Comparison of ENCODE assay signal across 19 cellular contexts in the genomic region with DNA sequence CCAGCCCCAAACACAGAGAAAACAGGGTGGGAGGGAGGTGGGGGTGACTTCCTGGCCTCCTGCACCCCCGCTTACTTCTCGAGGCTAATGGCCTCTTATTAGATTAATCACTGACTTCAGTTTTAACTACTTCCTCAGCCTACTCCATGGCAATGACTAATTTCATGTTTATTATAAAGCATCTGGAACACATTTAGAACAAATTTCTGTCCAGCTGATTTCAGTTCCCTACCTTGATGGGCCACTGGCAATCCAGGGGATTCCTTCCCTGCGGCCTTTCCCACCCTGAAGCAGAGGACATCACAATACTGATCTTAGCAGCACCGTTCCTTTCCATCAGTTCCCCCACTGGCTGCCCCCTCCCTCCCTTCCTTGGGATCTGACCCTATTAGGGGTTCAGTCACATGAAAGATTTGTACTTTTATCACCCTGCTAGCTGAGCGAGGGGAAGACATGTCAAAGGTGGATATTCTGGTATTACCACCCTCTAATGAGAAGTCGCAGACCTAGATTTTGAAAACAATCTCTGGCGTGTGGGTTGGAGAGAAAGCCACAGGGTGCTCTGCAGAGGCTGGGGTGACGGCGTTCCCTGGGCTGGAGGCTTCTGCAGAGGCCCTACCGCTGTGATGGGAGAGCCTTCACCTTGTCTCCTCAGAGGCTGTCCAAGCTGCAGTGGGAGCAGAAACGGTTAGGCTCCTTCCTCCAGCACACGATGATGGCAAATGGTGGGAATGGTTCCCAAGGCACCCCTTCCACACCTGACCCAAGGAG.
A peak's percentile ranks its signal among the peaks of the same experiment; 100 is the strongest.
DNase-seq lines count a peak whose midpoint lies in the region; ATAC-seq and TF ChIP-seq lines count a peak whose summit lies in the region.
"Had no signal": no experiment of that assay in that cellular context is flagged by ENCODE, and none has a peak within 500 bp of the region (broad histone marks: within the 10 kb centered on the region; RNA-seq: fewer than 3 reads in every experiment).

No MANE protein-coding gene starts in this region.

- peak overlapping the region; percentile 65 for H3K18ac ChIP-seq in IMR-90 (ENCODE audit: low read depth, low read length)

- peak overlapping the region; percentile 21 for H4K5ac ChIP-seq in IMR-90 (ENCODE audit: low read depth, low read length)

- H3K9me1 ChIP-seq in IMR-90 (ENCODE audit: insufficient read depth, low read length) = peaks cover 11% of the 10 kb centered on the region

- POLR2A ChIA-PET in IMR-90 (lab: Charles Lee; ENCODE audit: unreplicated experiment) = no interaction called here

- peak overlapping the region; percentile 38 for H2AFZ ChIP-seq in IMR-90 (replicated peaks; ENCODE audit: low read length, poor library complexity)

- peak overlapping the region; percentile 95; the same call in 2 of the 3 replicates for H2BK15ac ChIP-seq in IMR-90 (ENCODE audit: low read depth, low read length)

- intact Hi-C loops in IMR-90 (cut with micrococcal nuclease) = no loop called here

- DNase-seq in AG10803 (ENCODE audit: low read depth) = peak; percentile 63
- peak; percentile 67 for DNase-seq in IMR-90
- DNase-seq in choroid plexus epithelial cell (ENCODE audit: low read depth) = peak; percentile 65
- no peak for DNase-seq in T-helper 1 cell
- no peak for DNase-seq in NCI-H1694 treated with DMSO at 0.1 percent for 48 hours (lab: John Stamatoyannopoulos, UW)
- DNase-seq: activated CD4-positive, alpha-beta memory T cell treated with anti-CD3 and anti-CD28 coated beads, Interleukin-2, amount 10 ng/mL, durations not matched to agents 7 days and 5 days; activated naive CD8-positive, alpha-beta T cell treated with anti-CD3 and anti-CD28 coated beads for 36 hours; activated T-cell treated with anti-CD3 and anti-CD28 coated beads, Interleukin-2, amount 50 U/mL, for 4 hours; heart right ventricle; NCI-H2107; NCI-H748 treated with DMSO at 0.1 percent for 48 hours; stomach had no signal

- peak; percentile 55 for ATAC-seq in IMR-90 (ENCODE audit: low read depth)
- no peak for ATAC-seq in HG02588 (IDR thresholded peaks at IDR 0.05; ENCODE audit: unreplicated experiment)
- no peak for ATAC-seq in GM21367 (IDR thresholded peaks at IDR 0.05; ENCODE audit: unreplicated experiment)
- ATAC-seq: activated T-cell treated with anti-CD3 and anti-CD28 coated beads, Interleukin-2, amount 50 U/mL, for 4 hours; esophagus mucosa; heart right ventricle; Panc1; sciatic nerve had no signal

- no peak overlapping the region for H3K9ac ChIP-seq in IMR-90 (ENCODE audit: low read depth, low read length)
- no peak overlapping the region for H3K9ac ChIP-seq in muscle layer of colon (ENCODE audit: low read length)

- no TSS peak for BruUV-seq in IMR-90 (replicated peaks; lab: Mats Ljungman, UMichigan)

- H3K9me3 ChIP-seq in IMR-90 (ENCODE audit: control insufficient read depth, insufficient read depth, low read length) = no peaks in the 10 kb centered on the region
- no peaks in the 10 kb centered on the region for H3K9me3 ChIP-seq in muscle layer of colon (ENCODE audit: low read length)
- H3K9me3 ChIP-seq: heart right ventricle, stomach had no signal

- H3K4me3 ChIP-seq in AG10803 (ENCODE audit: low read length) (no peak overlapping the region), IMR-90 (ENCODE audit: insufficient read depth, low read depth, low read length) (no peak overlapping the region), choroid plexus epithelial cell (ENCODE audit: low read depth, low read length) (no peak overlapping the region), muscle layer of colon (ENCODE audit: low read depth in 1 of 2, low read length in 2 of 2) (no peak overlapping the region)
- H3K4me3 ChIP-seq: cardiac muscle cell, heart right ventricle, stomach had no signal

- H4K20me1 ChIP-seq in IMR-90 (ENCODE audit: insufficient read depth, low read length) = no peaks in the 10 kb centered on the region

- peak overlapping the region; percentile 68 for H2AK5ac ChIP-seq in IMR-90 (ENCODE audit: low read depth, low read length)

- no peak overlapping the region for H3K56ac ChIP-seq in IMR-90 (ENCODE audit: extremely low read depth, insufficient read depth, low read length)

- H3K79me1 ChIP-seq in IMR-90 (ENCODE audit: low read depth in 1 of 2, low read length in 2 of 2) = no peaks in the 10 kb centered on the region

- H3K27me3 ChIP-seq in IMR-90 (ENCODE audit: control insufficient read depth, insufficient read depth, low read length) = no peaks in the 10 kb centered on the region
- H3K27me3 ChIP-seq in muscle layer of colon (ENCODE audit: control insufficient read depth in 1 of 2, insufficient read depth in 2 of 2, low read length in 2 of 2) = no peaks in the 10 kb centered on the region
- H3K27me3 ChIP-seq: cardiac muscle cell, heart right ventricle, stomach had no signal

- 60% methylated on average over 1 of the region's 12 CpGs; no CpG with 5 or more reads in 1 of the 2 experiments for WGBS in IMR-90 (ENCODE audit: extremely low coverage in 2 of 2, insufficient read length in 1 of 2), 2 experiments

- peak overlapping the region; percentile 63 for H2BK5ac ChIP-seq in IMR-90 (ENCODE audit: low read depth, low read length, poor library complexity, severe bottlenecking)

- peak overlapping the region; percentile 86 for H3K14ac ChIP-seq in IMR-90 (replicated peaks; ENCODE audit: low read depth, low read length)

- H2AK9ac ChIP-seq in IMR-90 (replicated peaks; ENCODE audit: low read depth, low read length, poor library complexity) = peak overlapping the region; percentile 11

- H3K23ac ChIP-seq in IMR-90 (ENCODE audit: low read depth, low read length) = peak overlapping the region; percentile 10

- no peaks in the 10 kb centered on the region for H3K36me3 ChIP-seq in IMR-90 (ENCODE audit: control insufficient read depth, insufficient read depth, low read length)
- H3K36me3 ChIP-seq in muscle layer of colon (ENCODE audit: insufficient read depth, low read length) = no peaks in the 10 kb centered on the region
- H3K36me3 ChIP-seq: cardiac muscle cell, heart right ventricle, stomach had no signal

- peak overlapping the region; percentile 47 to 75 for H4K8ac ChIP-seq in IMR-90 (ENCODE audit: low read depth in 2 of 2, low read length in 2 of 2)

- TF ChIP-seq RAD21 in IMR-90 (IDR thresholded peaks at IDR 0.05; ENCODE audit: low read length) = no peak

- H3K4ac ChIP-seq in IMR-90 (ENCODE audit: low read depth, low read length) = peak overlapping the region; percentile 89

- CTCF ChIA-PET in IMR-90 (lab: Yijun Ruan, JAX) = interaction anchor here (0.6 kb wide), 1 partner anchor 14 kb away, joined by 3 read pairs; no protein-coding TSS in a partner anchor

- dilution Hi-C loops in IMR-90 (cut with HindIII; ENCODE audit: low sequenced_read_pairs, unreplicated experiment) = no loop called here

- H3K4me1 ChIP-seq in IMR-90 (ENCODE audit: control insufficient read depth, insufficient read depth, low read length) (peaks cover 19% of the 10 kb centered on the region), muscle layer of colon (ENCODE audit: insufficient read depth, low read length) (peaks cover 18% of the 10 kb centered on the region)

- H2BK20ac ChIP-seq in IMR-90 (ENCODE audit: low read depth, low read length) = peak overlapping the region; percentile 92

- TF ChIP-seq POLR2A in IMR-90 (IDR thresholded peaks at IDR 0.05; ENCODE audit: low read depth, low read length) = no peak

- H3K27ac ChIP-seq in IMR-90 (ENCODE audit: insufficient read depth, low read length) (peak overlapping the region; percentile 43), muscle layer of colon (ENCODE audit: low read depth, low read length) (peak overlapping the region; percentile 19)
- H3K27ac ChIP-seq: cardiac muscle cell, heart right ventricle, stomach had no signal

- in situ Hi-C loops in IMR-90 (cut with MboI; ENCODE audit: low sequenced_read_pairs) = no loop called here

- TF ChIP-seq CTCF in AG10803 (conservative IDR thresholded peaks at IDR 0.05; ENCODE audit: low read length) (no peak), IMR-90 (conservative IDR thresholded peaks at IDR 0.05; ENCODE audit: low read depth, low read length) (no peak), choroid plexus epithelial cell (conservative IDR thresholded peaks at IDR 0.05; ENCODE audit: low read depth, low read length) (no peak)

- peak overlapping the region; percentile 85 for H4K91ac ChIP-seq in IMR-90 (ENCODE audit: insufficient read depth, low read depth, low read length)

- H3K4me2 ChIP-seq in IMR-90 (ENCODE audit: low read depth, low read length) = 0 out of 2 replicates have a peak overlapping the region, but pooled peaks have one; percentile 27

- H2BK120ac ChIP-seq in IMR-90 (ENCODE audit: low read depth, low read length) = peak overlapping the region; percentile 91

TF ChIP-seq in IMR-90, 13 proteins besides CTCF, POLR2A, EP300 and RAD21:
- TF ChIP-seq CHD1 (IDR thresholded peaks at IDR 0.05; ENCODE audit: low read depth, low read length) (no peak), SMC3 (IDR thresholded peaks at IDR 0.05; ENCODE audit: low read depth, low read length) (no peak), RCOR1 (IDR thresholded peaks at IDR 0.05; ENCODE audit: insufficient replicate concordance, low read length) (no peak), MAZ (IDR thresholded peaks at IDR 0.05; ENCODE audit: borderline replicate concordance, low read depth, low read length) (no peak), CEBPB (IDR thresholded peaks at IDR 0.05; ENCODE audit: low read depth, low read length) (no peak), NFE2L2 (IDR thresholded peaks at IDR 0.05; ENCODE audit: low read depth, low read length) (no peak), FOS (IDR thresholded peaks at IDR 0.05; ENCODE audit: low read depth, low read length) (0 out of 2 replicates have a peak, but pooled peaks have one; percentile 14)
- TF ChIP-seq, protein P1, sequence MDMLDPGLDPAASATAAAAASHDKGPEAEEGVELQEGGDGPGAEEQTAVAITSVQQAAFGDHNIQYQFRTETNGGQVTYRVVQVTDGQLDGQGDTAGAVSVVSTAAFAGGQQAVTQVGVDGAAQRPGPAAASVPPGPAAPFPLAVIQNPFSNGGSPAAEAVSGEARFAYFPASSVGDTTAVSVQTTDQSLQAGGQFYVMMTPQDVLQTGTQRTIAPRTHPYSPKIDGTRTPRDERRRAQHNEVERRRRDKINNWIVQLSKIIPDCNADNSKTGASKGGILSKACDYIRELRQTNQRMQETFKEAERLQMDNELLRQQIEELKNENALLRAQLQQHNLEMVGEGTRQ (IDR thresholded peaks at IDR 0.05; ENCODE audit: low read depth, low read length) = no peak
TF ChIP-seq in IMR-90: peak in this region for 1.

Comparison
In these comparisons a context has a peak if more than half of its experiments do, and no peak if none do; other contexts are left out.
1. DNase-seq: peak in AG10803 (single experiment), IMR-90 (single experiment) and choroid plexus epithelial cell (single experiment); none in T-helper 1 cell (0 of 5) and NCI-H1694 treated with DMSO at 0.1 percent for 48 hours (single experiment).